ENCODE assay signal across 12 cellular contexts in the genomic region with DNA sequence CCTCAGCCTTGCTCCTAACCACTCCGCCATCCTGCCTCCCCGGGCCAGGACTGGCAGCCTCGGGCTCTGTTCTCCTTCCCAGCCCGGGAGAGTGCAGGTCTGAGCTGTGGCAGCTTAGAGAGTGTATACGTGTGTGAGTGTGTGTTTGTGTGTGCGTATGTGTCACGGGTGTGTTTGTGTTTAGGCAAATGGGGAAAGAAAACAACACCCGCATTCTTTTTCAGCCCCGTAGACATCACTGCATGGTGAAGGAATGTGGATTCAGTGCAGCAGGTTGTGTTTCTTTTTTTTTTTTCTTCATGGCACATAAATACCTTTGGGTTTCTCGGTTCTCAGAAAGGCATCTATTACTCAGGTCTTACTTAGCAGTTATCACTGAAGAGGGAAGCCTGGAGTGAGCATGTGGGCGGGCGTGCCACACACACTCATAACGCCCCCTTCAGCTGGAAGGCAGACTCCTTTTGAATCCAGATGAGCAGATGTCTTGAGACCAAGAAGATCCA. TPM values are rescaled to one million over a fixed set of nuclear protein-coding genes. Genes with fewer than 3 reads are reported as not detected.
DNase-seq lines count a peak whose midpoint lies in the region; ATAC-seq, FAIRE-seq and TF ChIP-seq lines count a peak whose summit lies in the region.
"Had no signal": no experiment of that assay in that cellular context is flagged by ENCODE, and none has a peak within 500 bp of the region (broad histone marks: within the 10 kb centered on the region; RNA-seq: fewer than 3 reads in every experiment).

No MANE protein-coding gene starts in this region.

- H3K9me3 Mint-ChIP-seq in nephron: no peaks in the 10 kb centered on the region
- H3K9me3 Mint-ChIP-seq: effector memory CD8-positive, alpha-beta T cell had no signal

- H3K4me1 Mint-ChIP-seq in nephron: peaks cover 47% of the 10 kb centered on the region

- H3K27me3 Mint-ChIP-seq in nephron (ENCODE audit: low read depth): peaks cover 11% of the 10 kb centered on the region

- DNase-seq in EL (peak; percentile 90), NCI-H2227 (lab: John Stamatoyannopoulos, UW; ENCODE audit: unreplicated experiment) (peak; percentile 84), bronchial epithelial cell (ENCODE audit: low read depth) (peak; percentile 41)
- no peak for DNase-seq in stimulated activated CD4-positive, alpha-beta T cell treated with anti-CD3 and anti-CD28 coated beads, Interleukin-4, amount 100 ng/mL, for 4 hours
- DNase-seq in activated CD8-positive, alpha-beta memory T cell treated with anti-CD3 and anti-CD28 coated beads for 24 hours: no peak
- DNase-seq: activated CD8-positive, alpha-beta memory T cell treated with anti-CD3 and anti-CD28 coated beads, Interleukin-2, amount 50 U/mL, for 48 hours; effector memory CD8-positive, alpha-beta T cell; midbrain; stimulated activated CD4-positive, alpha-beta T cell treated with anti-CD3 and anti-CD28 coated beads, Interleukin-2, amount 100 ng/mL, for 48 hours had no signal

- no peak for ATAC-seq in HG03108 (IDR thresholded peaks at IDR 0.05; ENCODE audit: unreplicated experiment)
- ATAC-seq in GM19328 (IDR thresholded peaks at IDR 0.05; ENCODE audit: unreplicated experiment): no peak
- ATAC-seq: effector memory CD8-positive, alpha-beta T cell had no signal

- H3K36me3 Mint-ChIP-seq in nephron (ENCODE audit: low read depth): no peaks in the 10 kb centered on the region

- TF ChIP-seq CTCF in bronchial epithelial cell (IDR thresholded peaks at IDR 0.05; ENCODE audit: insufficient read depth, low read length, severe bottlenecking) (no peak), nephron (IDR thresholded peaks at IDR 0.05; ENCODE audit: unreplicated experiment in 3 of 3) (peak in 1 of 3 experiments; percentile 30)

- H3K27ac Mint-ChIP-seq in nephron: peak overlapping the region; percentile 80 to 83 (median 81)
- H3K27ac Mint-ChIP-seq: effector memory CD8-positive, alpha-beta T cell had no signal

- H3K36me3 ChIP-seq in bronchial epithelial cell (ENCODE audit: control insufficient read depth, insufficient read depth, low read length): no peaks in the 10 kb centered on the region

- H3K4me3 Mint-ChIP-seq in nephron: peak overlapping the region in 2 of 3 experiments; percentile 18 to 19
- H3K4me3 Mint-ChIP-seq: effector memory CD8-positive, alpha-beta T cell had no signal

- no peak for FAIRE-seq in bronchial epithelial cell (lab: Jason Lieb, UNC)

- no peak overlapping the region for H3K4me3 ChIP-seq in bronchial epithelial cell (ENCODE audit: low read depth, low read length)

- H3K27me3 ChIP-seq in bronchial epithelial cell (ENCODE audit: control insufficient read depth, insufficient read depth, low read length): peaks cover 4% of the 10 kb centered on the region

RNA-seq across cellular contexts. Expression of a gene that starts 44.2 kb away (rescaled TPM):
- total RNA-seq in bronchial epithelial cell: under 0.01 and 0.26 TPM in 2 replicates

Comparison
In these comparisons a context has a peak if more than half of its experiments do, and no peak if none do; other contexts are left out.
1. DNase-seq: peak in EL (single experiment), NCI-H2227 (single experiment) and bronchial epithelial cell (single experiment); none in stimulated activated CD4-positive, alpha-beta T cell treated with anti-CD3 and anti-CD28 coated beads, Interleukin-4, amount 100 ng/mL, for 4 hours (0 of 2) and activated CD8-positive, alpha-beta memory T cell treated with anti-CD3 and anti-CD28 coated beads for 24 hours (single experiment).